In genomic region chr9:98264510-98264909, GRCh38 we compare ENCODE assay signal across 5 cellular contexts.
"Had no signal": no experiment of that assay in that cellular context is flagged by ENCODE, and none has a peak within 500 bp of the region (broad histone marks: within the 10 kb centered on the region; RNA-seq: fewer than 3 reads in every experiment).

No MANE protein-coding gene starts in this region.

- H3K4me2 ChIP-seq: KMS-11 had no signal

- H3K36me3 ChIP-seq: SJSA1 had no signal

- H3K9ac ChIP-seq: KMS-11 had no signal

- DNase-seq: NCI-H187 treated with DMSO at 0.1 percent for 48 hours had no signal

- H3K27me3 ChIP-seq: SJSA1 had no signal

- H3K27ac ChIP-seq: KMS-11, RWPE1, SJSA1, SK-N-MC had no signal

- H3K4me3 ChIP-seq: SJSA1, SK-N-MC had no signal
